1 cellular context compared by ENCODE assay signal in genomic region chr9:133148351-133149129, GRCh38.
TF ChIP-seq lines count a peak whose summit lies in the region.

No MANE protein-coding gene starts in this region.

TF ChIP-seq in HepG2, 621 proteins besides CTCF, POLR2A, EP300 and RAD21 (continued from another document):
- 0 out of 2 replicates have a peak, but pooled peaks have one; percentile 5 for TF ChIP-seq ZFP91 (CRISPR knock-in tag; IDR thresholded peaks at IDR 0.05; ENCODE audit: borderline replicate concordance)
- TF ChIP-seq MAX (IDR thresholded peaks at IDR 0.05), result 0 out of 2 replicates have a peak, but pooled peaks have one; percentile 26
- TF ChIP-seq, protein P1, sequence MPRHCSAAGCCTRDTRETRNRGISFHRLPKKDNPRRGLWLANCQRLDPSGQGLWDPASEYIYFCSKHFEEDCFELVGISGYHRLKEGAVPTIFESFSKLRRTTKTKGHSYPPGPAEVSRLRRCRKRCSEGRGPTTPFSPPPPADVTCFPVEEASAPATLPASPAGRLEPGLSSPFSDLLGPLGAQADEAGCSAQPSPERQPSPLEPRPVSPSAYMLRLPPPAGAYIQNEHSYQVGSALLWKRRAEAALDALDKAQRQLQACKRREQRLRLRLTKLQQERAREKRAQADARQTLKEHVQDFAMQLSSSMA (CRISPR knock-in tag; IDR thresholded peaks at IDR 0.05), result no peak
- peak; percentile 45; the same call in 1 of the 2 replicates for TF ChIP-seq HIC2 (CRISPR knock-in tag; IDR thresholded peaks at IDR 0.05; ENCODE audit: low read depth)
- TF ChIP-seq CCAR2 (optimal IDR thresholded peaks at IDR 0.05; ENCODE audit: low read depth, low read length), result no peak
- TF ChIP-seq ZFY (CRISPR knock-in tag; IDR thresholded peaks at IDR 0.05), result no peak
- TF ChIP-seq, protein P2, sequence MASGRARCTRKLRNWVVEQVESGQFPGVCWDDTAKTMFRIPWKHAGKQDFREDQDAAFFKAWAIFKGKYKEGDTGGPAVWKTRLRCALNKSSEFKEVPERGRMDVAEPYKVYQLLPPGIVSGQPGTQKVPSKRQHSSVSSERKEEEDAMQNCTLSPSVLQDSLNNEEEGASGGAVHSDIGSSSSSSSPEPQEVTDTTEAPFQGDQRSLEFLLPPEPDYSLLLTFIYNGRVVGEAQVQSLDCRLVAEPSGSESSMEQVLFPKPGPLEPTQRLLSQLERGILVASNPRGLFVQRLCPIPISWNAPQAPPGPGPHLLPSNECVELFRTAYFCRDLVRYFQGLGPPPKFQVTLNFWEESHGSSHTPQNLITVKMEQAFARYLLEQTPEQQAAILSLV (CRISPR knock-in tag; IDR thresholded peaks at IDR 0.05; ENCODE audit: borderline replicate concordance), result 0 out of 2 replicates have a peak, but pooled peaks have one; percentile 60
- TF ChIP-seq HNRNPL (IDR thresholded peaks at IDR 0.05; ENCODE audit: low read depth, low read length), result 0 out of 2 replicates have a peak, but pooled peaks have one; percentile 37
- TF ChIP-seq AGO1 (IDR thresholded peaks at IDR 0.05; ENCODE audit: low read depth, low read length, poor library complexity, severe bottlenecking), result peak; percentile 27
- 0 out of 2 replicates have a peak, but pooled peaks have one; percentile 5 for TF ChIP-seq ZNF777 (CRISPR knock-in tag; IDR thresholded peaks at IDR 0.05)
- 0 out of 2 replicates have a peak, but pooled peaks have one; percentile 17 for TF ChIP-seq BCL6 (CRISPR knock-in tag; IDR thresholded peaks at IDR 0.05)
- TF ChIP-seq SALL1 (CRISPR knock-in tag; IDR thresholded peaks at IDR 0.05), result 0 out of 2 replicates have a peak, but pooled peaks have one; percentile 33
- no peak for TF ChIP-seq ZSCAN21 (CRISPR knock-in tag; IDR thresholded peaks at IDR 0.05; ENCODE audit: borderline replicate concordance)
- TF ChIP-seq ZNF382 (CRISPR knock-in tag; IDR thresholded peaks at IDR 0.05; ENCODE audit: borderline replicate concordance), result no peak
- TF ChIP-seq ZBTB46 (CRISPR knock-in tag; IDR thresholded peaks at IDR 0.05; ENCODE audit: borderline replicate concordance), result no peak
- no peak for TF ChIP-seq MXD3 (CRISPR knock-in tag; IDR thresholded peaks at IDR 0.05)
- no peak for TF ChIP-seq ZNF83 (CRISPR knock-in tag; IDR thresholded peaks at IDR 0.05; ENCODE audit: borderline replicate concordance)
- no peak for TF ChIP-seq ZNF142 (CRISPR knock-in tag; IDR thresholded peaks at IDR 0.05)
- TF ChIP-seq MLLT10 (CRISPR knock-in tag; IDR thresholded peaks at IDR 0.05), result no peak
- no peak for TF ChIP-seq ZNF547 (CRISPR knock-in tag; IDR thresholded peaks at IDR 0.05)
